Comparison of ENCODE assay signal across 8 cellular contexts in genomic region chr3:197305854-197306253, GRCh38. TPM values are rescaled to one million over a fixed set of nuclear protein-coding genes. Genes with fewer than 3 reads are reported as not detected.
DNase-seq lines count a peak whose midpoint lies in the region; ATAC-seq and TF ChIP-seq lines count a peak whose summit lies in the region.

No MANE protein-coding gene starts in this region.

- no peak for TF ChIP-seq CTCF in GM20000 (IDR thresholded peaks at IDR 0.05; ENCODE audit: extremely low read depth, missing control alignments)
- TF ChIP-seq CTCF in fibroblast of mammary gland (conservative IDR thresholded peaks at IDR 0.05; ENCODE audit: control insufficient read depth, insufficient read depth, low read depth, low read length): no peak
- TF ChIP-seq CTCF in right lobe of liver (IDR thresholded peaks at IDR 0.05): no peak

- peaks cover 31% of the 10 kb centered on the region for H3K27me3 Mint-ChIP-seq in activated naive CD4-positive, alpha-beta T cell treated with anti-CD3 and anti-CD28 coated beads, Interleukin-2, amount 10 ng/mL, durations not matched to agents 7 days and 5 days

- H3K4me3 Mint-ChIP-seq in activated naive CD4-positive, alpha-beta T cell treated with anti-CD3 and anti-CD28 coated beads, Interleukin-2, amount 10 ng/mL, durations not matched to agents 7 days and 5 days: no peak overlapping the region

- TF ChIP-seq POLR2A in right lobe of liver (IDR thresholded peaks at IDR 0.05): no peak

- H3K36me3 Mint-ChIP-seq in activated naive CD4-positive, alpha-beta T cell treated with anti-CD3 and anti-CD28 coated beads, Interleukin-2, amount 10 ng/mL, durations not matched to agents 7 days and 5 days: no peaks in the 10 kb centered on the region

- ATAC-seq in HG03469 (IDR thresholded peaks at IDR 0.05; ENCODE audit: unreplicated experiment) (peak; percentile 89), right lobe of liver (no peak), SK-N-SH treated with all-trans-retinoic acid at 6 μM for 48 hours (no peak)

- H3K27ac ChIP-seq in right lobe of liver (no peak overlapping the region), substantia nigra (ENCODE audit: low read depth, low read length, poor library complexity, severe bottlenecking) (no peak overlapping the region)

- no peaks in the 10 kb centered on the region for H3K36me3 ChIP-seq in right lobe of liver

- H3K9me3 ChIP-seq in right lobe of liver: no peaks in the 10 kb centered on the region

- peaks cover 24% of the 10 kb centered on the region for H3K4me1 Mint-ChIP-seq in activated naive CD4-positive, alpha-beta T cell treated with anti-CD3 and anti-CD28 coated beads, Interleukin-2, amount 10 ng/mL, durations not matched to agents 7 days and 5 days

- CTCF ChIA-PET in activated naive CD4-positive, alpha-beta T cell treated with anti-CD3 and anti-CD28 coated beads, Interleukin-2, amount 10 ng/mL, durations not matched to agents 7 days and 5 days (lab: Charles Lee): no interaction called here

- intact Hi-C loops in right lobe of liver (cut with DNase I): no loop called here

- peak; percentile 77 for DNase-seq in GM04503 (ENCODE audit: low read depth)
- peak; percentile 55 for DNase-seq in GM20000 (ENCODE audit: low spot score)
- peak; percentile 79 for DNase-seq in fibroblast of mammary gland (ENCODE audit: low read depth)
- DNase-seq in right lobe of liver: no peak
- no peak for DNase-seq in activated naive CD4-positive, alpha-beta T cell treated with anti-CD3 and anti-CD28 coated beads, Interleukin-2, amount 10 ng/mL, durations not matched to agents 7 days and 5 days
- DNase-seq in substantia nigra (lab: John Stamatoyannopoulos, UW): no peak

- H3K4me3 ChIP-seq in fibroblast of mammary gland (ENCODE audit: control insufficient read depth, low read depth, low read length) (no peak overlapping the region), right lobe of liver (no peak overlapping the region)

- H3K4me1 ChIP-seq in right lobe of liver: peaks cover 0 to 6% (median 0%) of the 10 kb centered on the region in 4 donors

- no peak overlapping the region for H3K27ac Mint-ChIP-seq in activated naive CD4-positive, alpha-beta T cell treated with anti-CD3 and anti-CD28 coated beads, Interleukin-2, amount 10 ng/mL, durations not matched to agents 7 days and 5 days

- no peaks in the 10 kb centered on the region for H3K9me3 Mint-ChIP-seq in activated naive CD4-positive, alpha-beta T cell treated with anti-CD3 and anti-CD28 coated beads, Interleukin-2, amount 10 ng/mL, durations not matched to agents 7 days and 5 days

- WGBS in right lobe of liver (ENCODE audit: insufficient coverage, low coverage, low lambda C conversion rate, missing lambda C conversion rate): 56% methylated on average over 1 of the region's 1 CpG

- H3K27me3 ChIP-seq in right lobe of liver: no peaks in the 10 kb centered on the region

TF ChIP-seq in SK-N-SH treated with all-trans-retinoic acid at 6 μM for 48 hours, 23 proteins besides CTCF, POLR2A, EP300 and RAD21:
- TF ChIP-seq ZNF565 (CRISPR knock-in tag; conservative IDR thresholded peaks at IDR 0.05; ENCODE audit: low read depth): no peak
- no peak for TF ChIP-seq ARNTL (CRISPR knock-in tag; IDR thresholded peaks at IDR 0.05; ENCODE audit: borderline replicate concordance, low read depth)
- no peak for TF ChIP-seq TOX (CRISPR knock-in tag; IDR thresholded peaks at IDR 0.05; ENCODE audit: borderline replicate concordance)
- no peak for TF ChIP-seq ZNF8 (CRISPR knock-in tag; IDR thresholded peaks at IDR 0.05)
- no peak for TF ChIP-seq ZNF70 (CRISPR knock-in tag; IDR thresholded peaks at IDR 0.05)
- TF ChIP-seq ESRRG (CRISPR knock-in tag; IDR thresholded peaks at IDR 0.05): no peak
- no peak for TF ChIP-seq ISL1 (CRISPR knock-in tag; IDR thresholded peaks at IDR 0.05)
- no peak for TF ChIP-seq RARB (CRISPR knock-in tag; IDR thresholded peaks at IDR 0.05)

RNA-seq across cellular contexts. Expression of gene DLG1, which starts 7.4 kb away (rescaled TPM):
- 10 to 100 TPM; 36.1 to 50.2 (median 44.2) TPM for total RNA-seq in right lobe of liver

Comparison
In these comparisons a context has a peak if more than half of its experiments do, and no peak if none do; other contexts are left out.
1. DNase-seq: peak in GM04503 (single experiment), GM20000 (single experiment) and fibroblast of mammary gland (single experiment); none in right lobe of liver (0 of 3), activated naive CD4-positive, alpha-beta T cell treated with anti-CD3 and anti-CD28 coated beads, Interleukin-2, amount 10 ng/mL, durations not matched to agents 7 days and 5 days (single experiment) and substantia nigra (0 of 49).